Comparison of ENCODE assay signal across 25 cellular contexts in genomic region chr2:156323754-156324153, GRCh38. TPM values are rescaled to one million over a fixed set of nuclear protein-coding genes. Genes with fewer than 3 reads are reported as not detected.
A peak's percentile ranks its signal among the peaks of the same experiment; 100 is the strongest.
DNase-seq lines count a peak whose midpoint lies in the region; ATAC-seq and TF ChIP-seq lines count a peak whose summit lies in the region.
"Had no signal": no experiment of that assay in that cellular context is flagged by ENCODE, and none has a peak within 500 bp of the region (broad histone marks: within the 10 kb centered on the region; RNA-seq: fewer than 3 reads in every experiment).

No MANE protein-coding gene starts in this region.

- H3K27ac Mint-ChIP-seq in natural killer cell (peak overlapping the region in 1 of 2 donors; percentile 85), IgD-negative memory B cell (peak overlapping the region in 2 of 3 donors; percentile 57 to 89), neural crest cell (ENCODE audit: unreplicated experiment) (no peak overlapping the region), chondrocyte (ENCODE audit: unreplicated experiment) (no peak overlapping the region)
- no peak overlapping the region for H3K27ac Mint-ChIP-seq in natural killer cell treated with Interleukin-12 subunit alpha and Interleukin-12 subunit beta and Interleukin-15 and Interleukin-18, amount 100 ng/mL, for 72 hours

- no peak for DNase-seq in natural killer cell
- no peak for DNase-seq in natural killer cell treated with Interleukin-12 subunit alpha and Interleukin-12 subunit beta and Interleukin-15 and Interleukin-18, amount 100 ng/mL, for 72 hours (ENCODE audit: low spot score)
- DNase-seq in fibroblast of pulmonary artery (ENCODE audit: low read depth), result peak; percentile 26
- DNase-seq in neural crest cell (ENCODE audit: low read depth, low spot score), result no peak
- DNase-seq in chondrocyte (ENCODE audit: low spot score), result no peak
- DNase-seq in activated T-cell treated with anti-CD3 and anti-CD28 coated beads, Interleukin-2, amount 50 U/mL, for 48 hours, result no peak
- DNase-seq: AML-193, COR-L47, DMS53, GM23248, NCI-H1092, NCI-H1436, NCI-H187, NCI-H2081 treated with DMSO at 0.1 percent for 48 hours, NCI-H2171, NCI-H226, NCI-H510A, NCI-H69, SHP77 had no signal

- H3K27me3 Mint-ChIP-seq in natural killer cell (ENCODE audit: low read depth in 2 of 2) (peaks cover 47 to 64% of the 10 kb centered on the region in 2 donors), IgD-negative memory B cell (peaks cover 80% of the 10 kb centered on the region), neural crest cell (ENCODE audit: low read depth) (peaks cover 74% of the 10 kb centered on the region), chondrocyte (ENCODE audit: low read depth) (peaks cover 61% of the 10 kb centered on the region)
- H3K27me3 Mint-ChIP-seq in natural killer cell treated with Interleukin-12 subunit alpha and Interleukin-12 subunit beta and Interleukin-15 and Interleukin-18, amount 100 ng/mL, for 72 hours, result peaks cover 47 to 62% of the 10 kb centered on the region in 2 donors

- intact Hi-C loops in natural killer cell (cut with micrococcal nuclease), result no loop called here

- H3K36me3 Mint-ChIP-seq in natural killer cell, result no peaks in the 10 kb centered on the region
- peaks cover 23% of the 10 kb centered on the region for H3K36me3 Mint-ChIP-seq in natural killer cell treated with Interleukin-12 subunit alpha and Interleukin-12 subunit beta and Interleukin-15 and Interleukin-18, amount 100 ng/mL, for 72 hours
- H3K36me3 Mint-ChIP-seq in IgD-negative memory B cell, result peaks cover 8% of the 10 kb centered on the region
- H3K36me3 Mint-ChIP-seq in neural crest cell (ENCODE audit: low read depth), result peaks cover 28% of the 10 kb centered on the region
- H3K36me3 Mint-ChIP-seq in chondrocyte (ENCODE audit: low read depth), result no peaks in the 10 kb centered on the region

- H3K4me1 Mint-ChIP-seq in natural killer cell, result peaks cover 42 to 48% of the 10 kb centered on the region in 2 donors
- peaks cover 26 to 29% of the 10 kb centered on the region in 2 donors for H3K4me1 Mint-ChIP-seq in natural killer cell treated with Interleukin-12 subunit alpha and Interleukin-12 subunit beta and Interleukin-15 and Interleukin-18, amount 100 ng/mL, for 72 hours (ENCODE audit: low read depth in 2 of 2)
- peaks cover 20 to 29% (median 25%) of the 10 kb centered on the region in 3 donors for H3K4me1 Mint-ChIP-seq in IgD-negative memory B cell
- H3K4me1 Mint-ChIP-seq in neural crest cell, result peaks cover 25% of the 10 kb centered on the region
- peaks cover 18% of the 10 kb centered on the region for H3K4me1 Mint-ChIP-seq in chondrocyte (ENCODE audit: low read depth)

- no peak overlapping the region for H3K4me3 ChIP-seq in fibroblast of pulmonary artery (replicated peaks; ENCODE audit: low read depth, low read length)
- H3K4me3 ChIP-seq: BLaER1 treated with 17β-estradiol and CSF1 and Interleukin-3, amounts not matched to agents 10 nM and 100 nM; GM23248; HAP-1 had no signal

- ATAC-seq in natural killer cell (no peak), GM18520 (IDR thresholded peaks at IDR 0.05; ENCODE audit: unreplicated experiment) (no peak)
- no peak for ATAC-seq in natural killer cell treated with Interleukin-12 subunit alpha and Interleukin-12 subunit beta and Interleukin-15 and Interleukin-18, amount 100 ng/mL, for 72 hours
- ATAC-seq: Panc1 had no signal

- TF ChIP-seq CTCF in natural killer cell (IDR thresholded peaks at IDR 0.05) (no peak), fibroblast of pulmonary artery (IDR thresholded peaks at IDR 0.05; ENCODE audit: low read length, missing control alignments) (no peak), neural crest cell (conservative IDR thresholded peaks at IDR 0.05) (no peak), chondrocyte (IDR thresholded peaks at IDR 0.05) (no peak)

- peak overlapping the region; percentile 81 for H3K4me3 Mint-ChIP-seq in natural killer cell
- H3K4me3 Mint-ChIP-seq in natural killer cell treated with Interleukin-12 subunit alpha and Interleukin-12 subunit beta and Interleukin-15 and Interleukin-18, amount 100 ng/mL, for 72 hours, result no peak overlapping the region
- peak overlapping the region in 1 of 4 donors; percentile 65 for H3K4me3 Mint-ChIP-seq in IgD-negative memory B cell
- H3K4me3 Mint-ChIP-seq in neural crest cell, result peak overlapping the region; percentile 26
- H3K4me3 Mint-ChIP-seq in chondrocyte (ENCODE audit: unreplicated experiment), result no peak overlapping the region

- H3K9me3 Mint-ChIP-seq in natural killer cell (no peaks in the 10 kb centered on the region), IgD-negative memory B cell (peaks cover 0 to 9% (median 0%) of the 10 kb centered on the region in 3 donors), neural crest cell (peaks cover 2% of the 10 kb centered on the region), chondrocyte (ENCODE audit: low read depth) (no peaks in the 10 kb centered on the region)
- no peaks in the 10 kb centered on the region for H3K9me3 Mint-ChIP-seq in natural killer cell treated with Interleukin-12 subunit alpha and Interleukin-12 subunit beta and Interleukin-15 and Interleukin-18, amount 100 ng/mL, for 72 hours

RNA-seq across cellular contexts. Expression of gene NR4A2, which starts 8.8 kb away (rescaled TPM):
- total RNA-seq in natural killer cell (100 to 1,000 TPM; 163 to 316 (median 266) TPM), neural crest cell (7.8 and 7.9 TPM in 2 replicates), chondrocyte (1.2 TPM in 3 replicates)
- 1 to 10 TPM; 2.7 to 4.2 TPM for total RNA-seq in natural killer cell treated with Interleukin-12 subunit alpha and Interleukin-12 subunit beta and Interleukin-15 and Interleukin-18, amount 100 ng/mL, for 72 hours
- 22.7 TPM for polyA plus RNA-seq in IgD-negative memory B cell
- total RNA-seq: G401 had no signal

Comparison
In these comparisons a context has a peak if more than half of its experiments do, and no peak if none do; other contexts are left out.
1. H3K4me3 Mint-ChIP-seq: peak in natural killer cell (single experiment) and neural crest cell (single experiment); none in natural killer cell treated with Interleukin-12 subunit alpha and Interleukin-12 subunit beta and Interleukin-15 and Interleukin-18, amount 100 ng/mL, for 72 hours (single experiment) and chondrocyte (single experiment).
2. RNA of gene NR4A2, which starts 8.8 kb away (total RNA-seq): 163 to 316 TPM in natural killer cell; 7.8 to 7.9 TPM in neural crest cell, 2.7 to 4.2 TPM in natural killer cell treated with Interleukin-12 subunit alpha and Interleukin-12 subunit beta and Interleukin-15 and Interleukin-18, amount 100 ng/mL, for 72 hours and 1.2 TPM in chondrocyte; every median in the first group is over 10 times any median in the second.
3. H3K27ac Mint-ChIP-seq: peak in IgD-negative memory B cell (2 of 3); none in natural killer cell treated with Interleukin-12 subunit alpha and Interleukin-12 subunit beta and Interleukin-15 and Interleukin-18, amount 100 ng/mL, for 72 hours (0 of 2), neural crest cell (single experiment) and chondrocyte (single experiment).